32 cellular contexts compared by ENCODE assay signal in genomic region chrX:7841084-7841805, GRCh38. TPM values are rescaled to one million over a fixed set of nuclear protein-coding genes. Genes with fewer than 3 reads are reported as not detected.
"Had no signal": no experiment of that assay in that cellular context is flagged by ENCODE, and none has a peak within 500 bp of the region (broad histone marks: within the 10 kb centered on the region; RNA-seq: fewer than 3 reads in every experiment).

No MANE protein-coding gene starts in this region.

- H3K27me3 ChIP-seq: esophagus squamous epithelium, gastrocnemius medialis, hepatocyte, ovary, right lobe of liver, testis, transverse colon had no signal

- H3K79me2 ChIP-seq: hepatocyte had no signal

- H3K4me1 ChIP-seq: esophagus squamous epithelium, gastrocnemius medialis, right lobe of liver, testis, transverse colon had no signal

- FAIRE-seq: bronchial epithelial cell, endometrium, keratinocyte had no signal

- H3K9me3 ChIP-seq: esophagus squamous epithelium, gastrocnemius medialis, ovary, right lobe of liver, testis, transverse colon had no signal

- H3K27ac ChIP-seq: epithelial cell of prostate, esophagus squamous epithelium, gastrocnemius medialis, hepatocyte, ovary, right lobe of liver, testis, transverse colon had no signal

- H3K4me2 ChIP-seq: hepatocyte had no signal

- H3K36me3 ChIP-seq: esophagus squamous epithelium, gastrocnemius medialis, ovary, right lobe of liver, transverse colon had no signal

- ATAC-seq: activated T-cell treated with anti-CD3 and anti-CD28 coated beads, Interleukin-2, amount 50 U/mL, for 72 hours; gastrocnemius medialis; left cardiac atrium; naive thymus-derived CD4-positive, alpha-beta T cell; right lobe of liver; stimulated activated naive CD8-positive, alpha-beta T cell treated with anti-CD3 and anti-CD28 coated beads, Interleukin-15, Interleukin-2, amounts not matched to agents 100 U/mL and 50 U/mL, for 24 hours had no signal

- H2AFZ ChIP-seq: hepatocyte had no signal

- H3K4me3 ChIP-seq: esophagus squamous epithelium, gastrocnemius medialis, hepatocyte, ovary, right lobe of liver, testis, transverse colon had no signal

- DNase-seq: activated CD4-positive, alpha-beta T cell treated with anti-CD3 and anti-CD28 coated beads for 4 hours; activated CD4-positive, alpha-beta T cell treated with anti-CD3 and anti-CD28 coated beads, Interleukin-2, amount 50 U/mL, for 4 hours; activated CD4-positive, CD25-positive, alpha-beta regulatory T cell; activated naive CD4-positive, alpha-beta T cell; activated T-cell treated with anti-CD3 and anti-CD28 coated beads for 4 hours; activated T-cell treated with anti-CD3 and anti-CD28 coated beads, Interleukin-2, amount 50 U/mL, for 72 hours; dermis blood vessel endothelial cell; effector CD4-positive, alpha-beta T cell; esophagus squamous epithelium; gastrocnemius medialis; glutamatergic neuron; left cardiac atrium; midbrain; naive thymus-derived CD4-positive, alpha-beta T cell; ovary; right lobe of liver; stimulated activated CD4-positive, alpha-beta T cell treated with anti-CD3 and anti-CD28 coated beads, Interleukin-2, amount 100 ng/mL, for 48 hours; stimulated activated naive CD8-positive, alpha-beta T cell treated with anti-CD3 and anti-CD28 coated beads, Interleukin-15, Interleukin-2, amounts not matched to agents 100 U/mL and 50 U/mL, for 24 hours; testis; transverse colon had no signal

RNA-seq across cellular contexts. Expression of gene VCX, which starts 1.7 kb away (rescaled TPM):
- total RNA-seq: activated naive CD4-positive, alpha-beta T cell treated with anti-CD3 and anti-CD28 coated beads, Interleukin-2, amount 50 U/mL, for 72 hours; activated T-cell treated with anti-CD3 and anti-CD28 coated beads, Interleukin-2, amount 50 U/mL, for 72 hours; bronchial epithelial cell; dermis blood vessel endothelial cell; esophagus squamous epithelium; gastrocnemius medialis; hepatocyte; left cardiac atrium; liver; naive thymus-derived CD4-positive, alpha-beta T cell; ovary; progenitor cell of endocrine pancreas; renal cortical epithelial cell; right lobe of liver; skeletal muscle tissue; transverse colon; urinary bladder had no signal
- polyA plus RNA-seq: hepatocyte; keratinocyte; liver; naive thymus-derived CD4-positive, alpha-beta T cell; neural cell; ovary; urinary bladder had no signal
